28 cellular contexts compared by ENCODE assay signal in genomic region chr3:136682740-136683312, GRCh38.
DNase-seq lines count a peak whose midpoint lies in the region; ATAC-seq, FAIRE-seq and TF ChIP-seq lines count a peak whose summit lies in the region.
"Had no signal": no experiment of that assay in that cellular context is flagged by ENCODE, and none has a peak within 500 bp of the region (broad histone marks: within the 10 kb centered on the region; RNA-seq: fewer than 3 reads in every experiment).

No MANE protein-coding gene starts in this region.

- H3K79me2 ChIP-seq in GM12878 (ENCODE audit: control insufficient read depth, insufficient read depth, low read length) = peaks cover 33% of the 10 kb centered on the region

- POLR2A ChIA-PET in GM12878 (lab: Charles Lee) = no interaction called here

- no peaks in the 10 kb centered on the region for H4K20me1 ChIP-seq in GM12878 (ENCODE audit: control insufficient read depth, insufficient read depth)

- TF ChIP-seq POLR2A in GM12891 (IDR thresholded peaks at IDR 0.05; ENCODE audit: low read depth, low read length) (no peak), GM12878 (IDR thresholded peaks at IDR 0.05; ENCODE audit: low read depth, low read length) (no peak)

- WGBS in GM12878 (ENCODE audit: insufficient coverage, insufficient replicate concordance, low lambda C conversion rate, missing lambda C conversion rate) = 67% methylated on average over 3 of the region's 3 CpGs
- WGBS in aorta, 2 donors = 91 to 98% methylated on average over 3 of the region's 3 CpGs

- H3K9me3 ChIP-seq in GM12878 (replicated peaks; ENCODE audit: control insufficient read depth, insufficient read depth, low read length) (peaks cover 2% of the 10 kb centered on the region; the same call in 1 of the 3 replicates), aorta (ENCODE audit: control insufficient read depth, low read length) (no peaks in the 10 kb centered on the region)
- H3K9me3 ChIP-seq: A549 had no signal

- TF ChIP-seq RAD21 in GM12878 (IDR thresholded peaks at IDR 0.05; ENCODE audit: insufficient read depth, low read depth, low read length) = no peak

- SMC1A ChIA-PET in GM12878 (lab: Charles Lee; ENCODE audit: uncharacterized antibody, unreplicated experiment) = no interaction called here

- CTCF ChIA-PET in GM12878 (lab: Yijun Ruan, JAX) = interaction anchor here (0.7 kb wide), 2 partner anchors 13 to 372 kb away, joined by 3 to 4 read pairs; no protein-coding TSS in a partner anchor

- H3K27me3 ChIP-seq in GM12878 (replicated peaks in 1 of 2; ENCODE audit: control insufficient read depth in 2 of 2, insufficient read depth in 2 of 2, low read length in 1 of 2) (no peaks in the 10 kb centered on the region), aorta (ENCODE audit: control insufficient read depth in 1 of 2, insufficient read depth in 2 of 2, low read length in 1 of 2) (no peaks in the 10 kb centered on the region)
- H3K27me3 ChIP-seq: BLaER1 treated with 17β-estradiol and CSF1 and Interleukin-3, amounts not matched to agents 10 nM and 100 nM had no signal

- intact Hi-C loops in GM12878 (cut with micrococcal nuclease; ENCODE audit: unreplicated experiment) (no loop called here), aorta (cut with DNase I) (no loop called here)

- RAD21 ChIA-PET in GM12878 (lab: Charles Lee; ENCODE audit: unreplicated experiment) = no interaction called here

- DNase-seq in GM12891 (ENCODE audit: insufficient read length, low spot score) = no peak
- DNase-seq in GM19239 (ENCODE audit: insufficient read length, low spot score) = no peak
- DNase-seq in MV-4-11 (lab: John Stamatoyannopoulos, UW) = peak; percentile 15
- no peak for DNase-seq in GM12878 (ENCODE audit: low read depth, low spot score)
- DNase-seq in aorta = no peak
- no peak for DNase-seq in NCI-H1436 treated with DMSO at 0.1 percent for 48 hours (lab: John Stamatoyannopoulos, UW)
- no peak for DNase-seq in G401 (ENCODE audit: low spot score)
- DNase-seq: AML-193; CD4-positive, alpha-beta T cell; DMS53; GOT3; HCEC 1CT; Kasumi-1; NCI-H1048; NCI-H1417 treated with DMSO at 0.1 percent for 48 hours; NCI-H187; NCI-H2081 treated with DMSO at 0.1 percent for 48 hours; NCI-H2171; NCI-H226; NCI-H510A; NCI-H69; PC-9; Right ventricle myocardium superior; T-helper 1 cell had no signal

- H3K27ac ChIP-seq in GM12878 (ENCODE audit: control insufficient read depth, insufficient read depth) (no peak overlapping the region), aorta (ENCODE audit: low read depth in 1 of 2, low read length in 2 of 2) (no peak overlapping the region)
- H3K27ac ChIP-seq: A549; BLaER1 treated with 17β-estradiol and CSF1 and Interleukin-3, amounts not matched to agents 10 nM and 100 nM; PC-9 had no signal

- no peak overlapping the region for H3K9ac ChIP-seq in GM12878 (ENCODE audit: control insufficient read depth, insufficient read depth, low read length)
- H3K9ac ChIP-seq: BLaER1 treated with 17β-estradiol and CSF1 and Interleukin-3, amounts not matched to agents 10 nM and 100 nM had no signal

- in situ Hi-C loops in GM12878 (cut with MboI) = no loop called here
- in situ Hi-C loops in G401 (cut with HindIII; ENCODE audit: low sequenced_read_pairs) = no loop called here

- H3K4me3 ChIP-seq in GM12878 (no peak overlapping the region), aorta (ENCODE audit: low read length in 2 of 2) (no peak overlapping the region)
- H3K4me3 ChIP-seq: A549; BLaER1 treated with 17β-estradiol and CSF1 and Interleukin-3, amounts not matched to agents 10 nM and 100 nM; PC-9 had no signal

- no peak for TF ChIP-seq EP300 in GM12878 (IDR thresholded peaks at IDR 0.05; ENCODE audit: borderline replicate concordance in 1 of 2, control insufficient read depth in 1 of 2, low read depth in 2 of 2, low read length in 2 of 2)

- ATAC-seq in GM12878 = peak; percentile 51; the same call in 2 of the 3 replicates
- no peak for ATAC-seq in aorta (ENCODE audit: low FRiP score)
- ATAC-seq: A549, HepG2 had no signal

- H3K4me2 ChIP-seq in GM12878 (ENCODE audit: control insufficient read depth, insufficient read depth) = no peak overlapping the region
- H3K4me2 ChIP-seq: A549; BLaER1 treated with 17β-estradiol and CSF1 and Interleukin-3, amounts not matched to agents 10 nM and 100 nM; PC-9 had no signal

- no peaks in the 10 kb centered on the region for H3K36me3 ChIP-seq in GM12878 (ENCODE audit: control insufficient read depth in 2 of 2, insufficient read depth in 2 of 2, low read length in 1 of 2)
- no peaks in the 10 kb centered on the region for H3K36me3 ChIP-seq in aorta (ENCODE audit: control insufficient read depth in 1 of 2, insufficient read depth in 2 of 2, low read length in 1 of 2)

- H2AFZ ChIP-seq in GM12878 (ENCODE audit: control insufficient read depth, low read depth, low read length) = no peak overlapping the region
- H2AFZ ChIP-seq: PC-9 had no signal

- no TSS peak for BruUV-seq in GM12878 (replicated peaks; lab: Mats Ljungman, UMichigan)

- TF ChIP-seq CTCF in GM12878 (IDR thresholded peaks at IDR 0.05 in 2 of 3, conservative IDR thresholded peaks at IDR 0.05 in 1 of 3; ENCODE audit: control insufficient read depth in 2 of 3, extremely low read depth in 1 of 3, insufficient read depth in 1 of 3, low read depth in 3 of 3, low read length in 3 of 3) = no peak

- FAIRE-seq in GM12891 (lab: Jason Lieb, UNC) = no peak
- FAIRE-seq in GM19239 (lab: Jason Lieb, UNC) = peak; percentile 40
- FAIRE-seq in GM12878 (lab: Jason Lieb, UNC) = no peak
- FAIRE-seq: A549, GM18507, HepG2 had no signal

- no peaks in the 10 kb centered on the region for H3K4me1 ChIP-seq in GM12878 (ENCODE audit: control insufficient read depth, insufficient read depth, low read length)
- no peaks in the 10 kb centered on the region for H3K4me1 ChIP-seq in aorta (ENCODE audit: control insufficient read depth in 1 of 2, insufficient read depth in 2 of 2, low read length in 2 of 2)
- H3K4me1 ChIP-seq: A549 had no signal

TF ChIP-seq in GM12891, 5 proteins besides CTCF, POLR2A, EP300 and RAD21:
- peak; percentile 62 for TF ChIP-seq SPI1 (IDR thresholded peaks at IDR 0.05; ENCODE audit: low read depth, low read length)
- TF ChIP-seq PAX5 (IDR thresholded peaks at IDR 0.05; ENCODE audit: insufficient read depth, low read length, severe bottlenecking) = no peak
TF ChIP-seq in GM12891: peak in this region for 1.

TF ChIP-seq in GM12878, 131 proteins besides CTCF, POLR2A, EP300 and RAD21:
- TF ChIP-seq ESRRA (IDR thresholded peaks at IDR 0.05; ENCODE audit: low read length) = no peak
- TF ChIP-seq SP1 (IDR thresholded peaks at IDR 0.05; ENCODE audit: low read depth, low read length) = no peak
- no peak for TF ChIP-seq ZNF217 (IDR thresholded peaks at IDR 0.05)
- TF ChIP-seq NR2C1 (IDR thresholded peaks at IDR 0.05) = no peak
- TF ChIP-seq TCF12 (IDR thresholded peaks at IDR 0.05; ENCODE audit: low read depth, low read length) = no peak
- TF ChIP-seq MXI1 (IDR thresholded peaks at IDR 0.05; ENCODE audit: low read depth, low read length) = no peak
- TF ChIP-seq SPI1 (IDR thresholded peaks at IDR 0.05; ENCODE audit: borderline replicate concordance, insufficient read depth, low read depth, low read length) = peak; percentile 49; the same call in 1 of the 2 replicates
- no peak for TF ChIP-seq RUNX3 (IDR thresholded peaks at IDR 0.05; ENCODE audit: low read length)
- TF ChIP-seq NFYA (IDR thresholded peaks at IDR 0.05; ENCODE audit: borderline replicate concordance, low read depth, low read length) = no peak
TF ChIP-seq in GM12878: peak in this region for 1.
